ENCODE assay signal across 8 cellular contexts in the genomic region with DNA sequence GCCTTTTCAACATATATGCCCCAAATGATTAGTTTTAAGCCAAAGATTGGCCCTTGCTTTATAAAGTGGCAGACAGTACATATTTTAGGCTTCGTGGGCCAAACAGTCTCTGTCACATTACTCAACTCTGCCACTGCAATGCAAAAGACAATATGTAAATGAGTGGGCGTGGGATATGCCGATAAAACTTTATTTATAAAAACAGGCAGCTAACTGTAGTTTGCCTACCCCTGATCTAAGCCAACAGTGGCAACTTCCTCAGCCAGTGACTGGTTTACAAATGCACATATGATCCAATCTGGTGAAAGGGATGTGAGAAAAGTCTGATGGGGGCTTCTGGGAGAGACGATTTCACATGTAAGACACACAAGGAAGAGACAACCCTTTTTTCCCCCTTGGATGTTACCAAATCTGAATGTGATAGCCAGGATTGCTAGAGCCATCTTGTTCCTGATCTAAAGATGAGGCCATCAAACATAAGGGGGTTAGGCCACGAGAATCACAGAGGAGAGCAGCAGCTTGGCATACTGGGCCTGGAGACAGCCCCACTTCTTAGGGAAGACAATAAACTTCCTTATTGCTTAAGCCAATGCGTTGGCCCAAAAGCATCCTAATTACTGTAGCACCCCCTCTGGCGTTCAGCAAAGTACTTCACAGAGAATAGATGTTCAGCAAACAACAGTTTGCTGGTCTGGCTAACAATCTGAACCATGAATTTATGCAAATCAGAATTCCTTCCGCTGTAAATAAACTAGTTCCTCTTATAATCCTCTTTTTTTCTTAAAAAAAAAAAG.
DNase-seq lines count a peak whose midpoint lies in the region; ATAC-seq and TF ChIP-seq lines count a peak whose summit lies in the region.

No MANE protein-coding gene starts in this region.

- no peaks in the 10 kb centered on the region for H3F3A ChIP-seq in GM23338 (replicated peaks; ENCODE audit: low read depth)

- intact Hi-C loops in right cardiac atrium (cut with DNase I) (loop anchor here in 1 of 4 donors (5.0 kb wide), 1 partner anchor 73 kb away; a partner anchor contains a TSS), ovary (cut with DNase I) (no loop called here)

- TF ChIP-seq CTCF in GM23338 (conservative IDR thresholded peaks at IDR 0.05; ENCODE audit: low read depth in 2 of 2) (peak; percentile 64 to 67), ovary (IDR thresholded peaks at IDR 0.05) (no peak)

- peaks cover 6% of the 10 kb centered on the region for H3K4me1 ChIP-seq in GM23338 (ENCODE audit: insufficient read depth)
- peaks cover 2% of the 10 kb centered on the region for H3K4me1 ChIP-seq in right cardiac atrium (ENCODE audit: control insufficient read depth, insufficient read depth, low read length)
- H3K4me1 ChIP-seq in ovary (ENCODE audit: insufficient read depth): peaks cover 7% of the 10 kb centered on the region

- no peaks in the 10 kb centered on the region for H3K79me2 ChIP-seq in GM23338 (replicated peaks; ENCODE audit: insufficient read depth)

- TF ChIP-seq POLR2A in ovary (IDR thresholded peaks at IDR 0.05): no peak

- no peak overlapping the region for H3K4me3 Mint-ChIP-seq in GM23338

- peaks cover 15% of the 10 kb centered on the region for H3K4me1 Mint-ChIP-seq in GM23338

- no peaks in the 10 kb centered on the region for H4K20me1 ChIP-seq in GM23338 (replicated peaks; ENCODE audit: insufficient read depth)

- no peak overlapping the region for H3K27ac ChIP-seq in GM23338 (ENCODE audit: low read depth)
- H3K27ac ChIP-seq in right cardiac atrium (ENCODE audit: low read length): no peak overlapping the region
- H3K27ac ChIP-seq in ovary: no peak overlapping the region

- 0 out of 2 replicates have a peak overlapping the region, but pooled peaks have one; percentile 6 for H3K27ac Mint-ChIP-seq in GM23338

- H3K27me3 ChIP-seq in GM23338 (ENCODE audit: insufficient read depth): no peaks in the 10 kb centered on the region
- no peaks in the 10 kb centered on the region for H3K27me3 ChIP-seq in right cardiac atrium (ENCODE audit: control insufficient read depth, insufficient read depth)
- no peaks in the 10 kb centered on the region for H3K27me3 ChIP-seq in ovary

- peaks cover 1% of the 10 kb centered on the region for H3K27me3 Mint-ChIP-seq in GM23338 (ENCODE audit: insufficient read depth, low read depth, poor library complexity)

- no peak for TF ChIP-seq EP300 in ovary (IDR thresholded peaks at IDR 0.05)

- peak; percentile 18 for DNase-seq in 8988T
- DNase-seq in GM23338 (ENCODE audit: low spot score): peak; percentile 80
- peak in 1 of 3 donors; percentile 39 for DNase-seq in right cardiac atrium
- DNase-seq in occipital lobe (lab: John Stamatoyannopoulos, UW): no peak
- DNase-seq in ovary: no peak

- ATAC-seq in GM23338: peak; percentile 84
- ATAC-seq in SK-N-SH treated with all-trans-retinoic acid at 6 μM for 48 hours: 0 out of 3 replicates have a peak, but pooled peaks have one; percentile 47
- ATAC-seq in right cardiac atrium: peak; percentile 61 to 69
- no peak for ATAC-seq in GM19035 (IDR thresholded peaks at IDR 0.05; ENCODE audit: unreplicated experiment)
- ATAC-seq in GM18511 (IDR thresholded peaks at IDR 0.05; ENCODE audit: unreplicated experiment): no peak

- no peaks in the 10 kb centered on the region for H3K9me3 ChIP-seq in right cardiac atrium (ENCODE audit: control insufficient read depth, low read length)
- no peaks in the 10 kb centered on the region for H3K9me3 ChIP-seq in ovary

- H3K9me3 Mint-ChIP-seq in GM23338: peaks cover 9% of the 10 kb centered on the region

- 72% methylated on average over 8 of the region's 8 CpGs for WGBS in right cardiac atrium
- 84 to 89% (median 87%) methylated on average over 8 of the region's 8 CpGs for WGBS in ovary, 3 donors

- H3K36me3 ChIP-seq in GM23338 (ENCODE audit: insufficient read depth): no peaks in the 10 kb centered on the region
- no peaks in the 10 kb centered on the region for H3K36me3 ChIP-seq in ovary

- H3K4me2 ChIP-seq in GM23338: no peak overlapping the region

- peaks cover 11% of the 10 kb centered on the region for H3K36me3 Mint-ChIP-seq in GM23338 (ENCODE audit: low read depth)

- peak overlapping the region; percentile 70; the same call in 1 of the 2 replicates for H2AFZ ChIP-seq in GM23338

- no peak overlapping the region for H3K4me3 ChIP-seq in GM23338
- no peak overlapping the region for H3K4me3 ChIP-seq in right cardiac atrium (ENCODE audit: low read length)
- H3K4me3 ChIP-seq in ovary: no peak overlapping the region

- no peaks in the 10 kb centered on the region for H3K9me2 ChIP-seq in GM23338 (ENCODE audit: insufficient read depth)

TF ChIP-seq in GM23338, 12 proteins besides CTCF, POLR2A, EP300 and RAD21:
- TF ChIP-seq EZH2phosphoT487 (IDR thresholded peaks at IDR 0.05; ENCODE audit: unreplicated experiment) (no peak), ZNF331 (CRISPR knock-in tag; IDR thresholded peaks at IDR 0.05; ENCODE audit: low read depth) (no peak), NANOG (IDR thresholded peaks at IDR 0.05; ENCODE audit: borderline replicate concordance) (no peak), POLR2AphosphoS5 (IDR thresholded peaks at IDR 0.05; ENCODE audit: low read depth) (no peak), EZH2 (IDR thresholded peaks at IDR 0.05; ENCODE audit: low read depth, unreplicated experiment) (no peak)

TF ChIP-seq in SK-N-SH treated with all-trans-retinoic acid at 6 μM for 48 hours, 23 proteins besides CTCF, POLR2A, EP300 and RAD21:
- TF ChIP-seq ZNF70 (CRISPR knock-in tag; IDR thresholded peaks at IDR 0.05) (no peak), ZNF8 (CRISPR knock-in tag; IDR thresholded peaks at IDR 0.05) (no peak), ZFP3 (CRISPR knock-in tag; IDR thresholded peaks at IDR 0.05) (no peak), PPARA (CRISPR knock-in tag; IDR thresholded peaks at IDR 0.05; ENCODE audit: borderline replicate concordance) (no peak), CSDC2 (CRISPR knock-in tag; IDR thresholded peaks at IDR 0.05) (no peak), RARB (CRISPR knock-in tag; IDR thresholded peaks at IDR 0.05) (no peak), GLIS3 (CRISPR knock-in tag; IDR thresholded peaks at IDR 0.05) (no peak), ZFP30 (CRISPR knock-in tag; IDR thresholded peaks at IDR 0.05) (no peak), BACH2 (CRISPR knock-in tag; IDR thresholded peaks at IDR 0.05; ENCODE audit: borderline replicate concordance) (no peak)
- TF ChIP-seq, protein P1, sequence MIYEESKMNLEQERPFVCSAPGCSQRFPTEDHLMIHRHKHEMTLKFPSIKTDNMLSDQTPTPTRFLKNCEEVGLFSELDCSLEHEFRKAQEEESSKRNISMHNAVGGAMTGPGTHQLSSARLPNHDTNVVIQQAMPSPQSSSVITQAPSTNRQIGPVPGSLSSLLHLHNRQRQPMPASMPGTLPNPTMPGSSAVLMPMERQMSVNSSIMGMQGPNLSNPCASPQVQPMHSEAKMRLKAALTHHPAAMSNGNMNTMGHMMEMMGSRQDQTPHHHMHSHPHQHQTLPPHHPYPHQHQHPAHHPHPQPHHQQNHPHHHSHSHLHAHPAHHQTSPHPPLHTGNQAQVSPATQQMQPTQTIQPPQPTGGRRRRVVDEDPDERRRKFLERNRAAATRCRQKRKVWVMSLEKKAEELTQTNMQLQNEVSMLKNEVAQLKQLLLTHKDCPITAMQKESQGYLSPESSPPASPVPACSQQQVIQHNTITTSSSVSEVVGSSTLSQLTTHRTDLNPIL (CRISPR knock-in tag; IDR thresholded peaks at IDR 0.05; ENCODE audit: low read depth): no peak
- TF ChIP-seq, protein P2, sequence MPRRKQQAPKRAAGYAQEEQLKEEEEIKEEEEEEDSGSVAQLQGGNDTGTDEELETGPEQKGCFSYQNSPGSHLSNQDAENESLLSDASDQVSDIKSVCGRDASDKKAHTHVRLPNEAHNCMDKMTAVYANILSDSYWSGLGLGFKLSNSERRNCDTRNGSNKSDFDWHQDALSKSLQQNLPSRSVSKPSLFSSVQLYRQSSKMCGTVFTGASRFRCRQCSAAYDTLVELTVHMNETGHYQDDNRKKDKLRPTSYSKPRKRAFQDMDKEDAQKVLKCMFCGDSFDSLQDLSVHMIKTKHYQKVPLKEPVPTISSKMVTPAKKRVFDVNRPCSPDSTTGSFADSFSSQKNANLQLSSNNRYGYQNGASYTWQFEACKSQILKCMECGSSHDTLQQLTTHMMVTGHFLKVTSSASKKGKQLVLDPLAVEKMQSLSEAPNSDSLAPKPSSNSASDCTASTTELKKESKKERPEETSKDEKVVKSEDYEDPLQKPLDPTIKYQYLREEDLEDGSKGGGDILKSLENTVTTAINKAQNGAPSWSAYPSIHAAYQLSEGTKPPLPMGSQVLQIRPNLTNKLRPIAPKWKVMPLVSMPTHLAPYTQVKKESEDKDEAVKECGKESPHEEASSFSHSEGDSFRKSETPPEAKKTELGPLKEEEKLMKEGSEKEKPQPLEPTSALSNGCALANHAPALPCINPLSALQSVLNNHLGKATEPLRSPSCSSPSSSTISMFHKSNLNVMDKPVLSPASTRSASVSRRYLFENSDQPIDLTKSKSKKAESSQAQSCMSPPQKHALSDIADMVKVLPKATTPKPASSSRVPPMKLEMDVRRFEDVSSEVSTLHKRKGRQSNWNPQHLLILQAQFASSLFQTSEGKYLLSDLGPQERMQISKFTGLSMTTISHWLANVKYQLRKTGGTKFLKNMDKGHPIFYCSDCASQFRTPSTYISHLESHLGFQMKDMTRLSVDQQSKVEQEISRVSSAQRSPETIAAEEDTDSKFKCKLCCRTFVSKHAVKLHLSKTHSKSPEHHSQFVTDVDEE (CRISPR knock-in tag; IDR thresholded peaks at IDR 0.05): no peak

Comparison
In these comparisons a context has a peak if more than half of its experiments do, and no peak if none do; other contexts are left out.
1. DNase-seq: peak in 8988T (single experiment) and GM23338 (single experiment); none in occipital lobe (single experiment) and ovary (0 of 5).
2. ATAC-seq: peak in GM23338 (single experiment), SK-N-SH treated with all-trans-retinoic acid at 6 μM for 48 hours (single experiment) and right cardiac atrium (2 of 2); none in GM19035 (single experiment) and GM18511 (single experiment).
3. CTCF ChIP-seq: peak in GM23338 (2 of 2); none in ovary (0 of 3).